21 cellular contexts compared by ENCODE assay signal in genomic region chr2:64820901-64821300, GRCh38.
DNase-seq lines count a peak whose midpoint lies in the region; ATAC-seq lines count a peak whose summit lies in the region.
"Had no signal": no experiment of that assay in that cellular context is flagged by ENCODE, and none has a peak within 500 bp of the region (broad histone marks: within the 10 kb centered on the region; RNA-seq: fewer than 3 reads in every experiment).

No MANE protein-coding gene starts in this region.

- peak overlapping the region; percentile 58 for H3K27ac Mint-ChIP-seq in activated naive CD8-positive, alpha-beta T cell treated with anti-CD3 and anti-CD28 coated beads, Interleukin-2, amount 10 ng/mL, durations not matched to agents 7 days and 5 days
- H3K27ac Mint-ChIP-seq in activated naive CD8-positive, alpha-beta T cell treated with anti-CD3 and anti-CD28 coated beads for 36 hours: no peak overlapping the region
- H3K27ac Mint-ChIP-seq in T-cell: peak overlapping the region; percentile 21 to 94
- peak overlapping the region; percentile 55 for H3K27ac Mint-ChIP-seq in dendritic cell treated with granulocyte-macrophage colony-stimulating factor and Interleukin-4, amounts not matched to agents 40 ng/mL and 50 ng/mL, for 4 days

- H3K9me3 ChIP-seq in subcutaneous abdominal adipose tissue (ENCODE audit: control insufficient read depth in 5 of 5, low read length in 5 of 5): no peaks in the 10 kb centered on the region
- H3K9me3 ChIP-seq: heart left ventricle, psoas muscle, SJSA1 had no signal

- no peak for ATAC-seq in activated naive CD8-positive, alpha-beta T cell treated with anti-CD3 and anti-CD28 coated beads, Interleukin-2, amount 10 ng/mL, durations not matched to agents 7 days and 5 days (ENCODE audit: low read depth)
- no peak for ATAC-seq in T-cell (replicated peaks in 1 of 4)
- no peak for ATAC-seq in HG03439 (IDR thresholded peaks at IDR 0.05; ENCODE audit: unreplicated experiment)
- ATAC-seq: heart left ventricle, psoas muscle had no signal

- POLR2A ChIA-PET in activated naive CD8-positive, alpha-beta T cell treated with anti-CD3 and anti-CD28 coated beads, Interleukin-2, amount 10 ng/mL, durations not matched to agents 7 days and 5 days (lab: Charles Lee): interaction anchor here (1.0 to 3.2 kb wide), 6 partner anchors 10 to 212 kb away, joined by 3 to 15 read pairs (median 8); partner anchors contain the start of gene SERTAD2
- POLR2A ChIA-PET in T-cell (lab: Charles Lee): interaction anchor here in 1 of 2 donors (0.5 to 0.7 kb wide), 2 partner anchors 74 to 755 kb away, joined by 3 read pairs; no protein-coding TSS in a partner anchor

- intact Hi-C loops in dendritic cell treated with granulocyte-macrophage colony-stimulating factor and Interleukin-4, amounts not matched to agents 40 ng/mL and 50 ng/mL, for 4 days (cut with micrococcal nuclease): no loop called here

- no peak for DNase-seq in activated naive CD8-positive, alpha-beta T cell treated with anti-CD3 and anti-CD28 coated beads, Interleukin-2, amount 10 ng/mL, durations not matched to agents 7 days and 5 days
- DNase-seq in activated naive CD8-positive, alpha-beta T cell treated with anti-CD3 and anti-CD28 coated beads for 36 hours: no peak
- DNase-seq in T-cell (no peak), amniotic stem cell (lab: John Stamatoyannopoulos, UW) (no peak), NCI-H2107 treated with DMSO at 0.1 percent for 48 hours (lab: John Stamatoyannopoulos, UW; ENCODE audit: unreplicated experiment) (no peak)
- DNase-seq: activated CD4-positive, alpha-beta T cell treated with anti-CD3 and anti-CD28 coated beads, Interleukin-2, amount 50 U/mL, for 1 hour; activated CD8-positive, alpha-beta memory T cell treated with anti-CD3 and anti-CD28 coated beads, Interleukin-2, amount 50 U/mL, for 48 hours; brain microvascular endothelial cell; effector CD4-positive, alpha-beta T cell; foreskin fibroblast; heart left ventricle; KG1; NCI-H1436 treated with DMSO at 0.1 percent for 48 hours; NCI-H524; NK-92 treated with Interleukin-12 subunit alpha and Interleukin-12 subunit beta, amount 100 ng/mL, for 24 hours; psoas muscle; T-helper 1 cell had no signal

- CTCF ChIA-PET in T-cell (lab: Charles Lee): interaction anchor here (1.0 to 2.2 kb wide), 5 partner anchors 10 to 175 kb away, joined by 3 to 10 read pairs (median 3); no protein-coding TSS in a partner anchor

- peaks cover 2% of the 10 kb centered on the region for H3K36me3 Mint-ChIP-seq in activated naive CD8-positive, alpha-beta T cell treated with anti-CD3 and anti-CD28 coated beads, Interleukin-2, amount 10 ng/mL, durations not matched to agents 7 days and 5 days
- H3K36me3 Mint-ChIP-seq in activated naive CD8-positive, alpha-beta T cell treated with anti-CD3 and anti-CD28 coated beads for 36 hours: no peaks in the 10 kb centered on the region
- H3K36me3 Mint-ChIP-seq in T-cell: no peaks in the 10 kb centered on the region
- no peaks in the 10 kb centered on the region for H3K36me3 Mint-ChIP-seq in dendritic cell treated with granulocyte-macrophage colony-stimulating factor and Interleukin-4, amounts not matched to agents 40 ng/mL and 50 ng/mL, for 4 days (ENCODE audit: low read depth)

- H3K4me3 Mint-ChIP-seq in activated naive CD8-positive, alpha-beta T cell treated with anti-CD3 and anti-CD28 coated beads, Interleukin-2, amount 10 ng/mL, durations not matched to agents 7 days and 5 days: no peak overlapping the region
- no peak overlapping the region for H3K4me3 Mint-ChIP-seq in activated naive CD8-positive, alpha-beta T cell treated with anti-CD3 and anti-CD28 coated beads for 36 hours
- no peak overlapping the region for H3K4me3 Mint-ChIP-seq in T-cell
- no peak overlapping the region for H3K4me3 Mint-ChIP-seq in dendritic cell treated with granulocyte-macrophage colony-stimulating factor and Interleukin-4, amounts not matched to agents 40 ng/mL and 50 ng/mL, for 4 days

- peak overlapping the region; percentile 88 for H3K27ac ChIP-seq in subcutaneous abdominal adipose tissue (ENCODE audit: low read depth, low read length)
- H3K27ac ChIP-seq: brain microvascular endothelial cell, psoas muscle, SJSA1 had no signal

- H3K9me3 Mint-ChIP-seq in activated naive CD8-positive, alpha-beta T cell treated with anti-CD3 and anti-CD28 coated beads, Interleukin-2, amount 10 ng/mL, durations not matched to agents 7 days and 5 days: peaks cover 3% of the 10 kb centered on the region
- no peaks in the 10 kb centered on the region for H3K9me3 Mint-ChIP-seq in activated naive CD8-positive, alpha-beta T cell treated with anti-CD3 and anti-CD28 coated beads for 36 hours
- H3K9me3 Mint-ChIP-seq in T-cell: no peaks in the 10 kb centered on the region
- no peaks in the 10 kb centered on the region for H3K9me3 Mint-ChIP-seq in dendritic cell treated with granulocyte-macrophage colony-stimulating factor and Interleukin-4, amounts not matched to agents 40 ng/mL and 50 ng/mL, for 4 days

- no peak overlapping the region for H3K9ac ChIP-seq in subcutaneous abdominal adipose tissue (ENCODE audit: low read length in 5 of 5)

- H3K4me3 ChIP-seq in subcutaneous abdominal adipose tissue (ENCODE audit: low read depth in 1 of 5, low read length in 5 of 5): no peak overlapping the region
- H3K4me3 ChIP-seq: heart left ventricle, psoas muscle, SJSA1 had no signal

- peaks cover 25% of the 10 kb centered on the region for H3K4me1 Mint-ChIP-seq in activated naive CD8-positive, alpha-beta T cell treated with anti-CD3 and anti-CD28 coated beads, Interleukin-2, amount 10 ng/mL, durations not matched to agents 7 days and 5 days
- H3K4me1 Mint-ChIP-seq in activated naive CD8-positive, alpha-beta T cell treated with anti-CD3 and anti-CD28 coated beads for 36 hours: peaks cover 27% of the 10 kb centered on the region
- H3K4me1 Mint-ChIP-seq in T-cell: peaks cover 23 to 33% (median 28%) of the 10 kb centered on the region in 3 donors
- peaks cover 39% of the 10 kb centered on the region for H3K4me1 Mint-ChIP-seq in dendritic cell treated with granulocyte-macrophage colony-stimulating factor and Interleukin-4, amounts not matched to agents 40 ng/mL and 50 ng/mL, for 4 days (ENCODE audit: low read depth)

- H3K27me3 Mint-ChIP-seq in activated naive CD8-positive, alpha-beta T cell treated with anti-CD3 and anti-CD28 coated beads, Interleukin-2, amount 10 ng/mL, durations not matched to agents 7 days and 5 days: no peaks in the 10 kb centered on the region
- no peaks in the 10 kb centered on the region for H3K27me3 Mint-ChIP-seq in activated naive CD8-positive, alpha-beta T cell treated with anti-CD3 and anti-CD28 coated beads for 36 hours
- no peaks in the 10 kb centered on the region for H3K27me3 Mint-ChIP-seq in T-cell
- no peaks in the 10 kb centered on the region for H3K27me3 Mint-ChIP-seq in dendritic cell treated with granulocyte-macrophage colony-stimulating factor and Interleukin-4, amounts not matched to agents 40 ng/mL and 50 ng/mL, for 4 days

- no peaks in the 10 kb centered on the region for H3K36me3 ChIP-seq in subcutaneous abdominal adipose tissue (ENCODE audit: control insufficient read depth in 5 of 5, insufficient read depth in 5 of 5, low read length in 5 of 5)
- H3K36me3 ChIP-seq: brain microvascular endothelial cell, heart left ventricle, SJSA1 had no signal

- peaks cover 3 to 27% (median 22%) of the 10 kb centered on the region in 5 donors for H3K4me1 ChIP-seq in subcutaneous abdominal adipose tissue (ENCODE audit: control insufficient read depth in 5 of 5, insufficient read depth in 5 of 5, low read length in 5 of 5)
- H3K4me1 ChIP-seq: psoas muscle had no signal

- H3K27me3 ChIP-seq in subcutaneous abdominal adipose tissue (ENCODE audit: control insufficient read depth in 5 of 5, insufficient read depth in 4 of 5, low read length in 5 of 5): no peaks in the 10 kb centered on the region
- H3K27me3 ChIP-seq: brain microvascular endothelial cell, heart left ventricle, SJSA1 had no signal
